ENCODE assay signal across 8 cellular contexts in the genomic region with DNA sequence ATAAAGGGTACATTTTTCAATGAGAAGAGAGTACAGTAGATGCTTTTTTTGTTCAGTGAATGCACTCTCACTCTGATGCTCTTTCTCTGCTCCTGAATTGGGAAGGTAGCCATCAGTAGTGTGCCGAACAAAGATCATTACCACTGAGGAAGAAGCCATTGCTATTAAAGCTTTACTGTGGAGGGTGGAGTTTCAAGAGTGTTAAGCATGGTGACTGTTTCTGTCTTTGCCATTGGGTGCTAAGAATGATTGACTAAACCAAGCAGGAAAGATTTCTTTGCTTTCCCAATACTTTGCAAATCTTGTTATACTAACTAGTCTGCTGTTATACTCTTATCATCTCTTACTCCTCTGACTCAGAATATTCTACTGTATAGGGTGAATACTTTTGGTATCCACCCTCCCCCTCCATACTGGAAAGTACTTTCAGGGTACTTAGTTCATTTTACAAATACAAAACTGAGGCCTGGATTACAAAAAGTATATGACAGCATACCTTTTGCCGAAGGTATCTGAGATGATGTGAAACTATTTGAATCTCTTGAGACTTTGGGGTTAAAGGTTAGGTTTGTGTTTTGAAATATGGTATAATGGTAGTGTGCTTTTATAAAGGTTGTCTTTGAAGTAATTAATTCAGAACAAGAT. TPM values are rescaled to one million over a fixed set of nuclear protein-coding genes. Genes with fewer than 3 reads are reported as not detected.
DNase-seq lines count a peak whose midpoint lies in the region; ATAC-seq, FAIRE-seq and TF ChIP-seq lines count a peak whose summit lies in the region.

No MANE protein-coding gene starts in this region.

- H3K9me2 ChIP-seq in OCI-LY1 (ENCODE audit: low read depth, low read length), result no peaks in the 10 kb centered on the region

- H3K9ac ChIP-seq in OCI-LY1 (ENCODE audit: low read length), result peak overlapping the region; percentile 67

- DNase-seq in AG08396 (ENCODE audit: low spot score) (peak; percentile 27), GM12891 (ENCODE audit: insufficient read length, low spot score) (peak; percentile 21), cardiac fibroblast (ENCODE audit: low read depth in 2 of 2) (peak; percentile 72 to 80), medulla oblongata (ENCODE audit: extremely low spot score) (peak; percentile 16), activated gamma-delta T cell treated with Interleukin-2 at 50 U/mL for 16 hours (no peak)

- H3F3A ChIP-seq in OCI-LY1 (ENCODE audit: insufficient read depth, low read length), result no peaks in the 10 kb centered on the region

- H3K9me3 ChIP-seq in OCI-LY1 (ENCODE audit: low read length), result no peaks in the 10 kb centered on the region

- H4K20me1 ChIP-seq in OCI-LY1 (ENCODE audit: insufficient read depth, low read length), result no peaks in the 10 kb centered on the region

- H3K4me2 ChIP-seq in OCI-LY1 (ENCODE audit: low read length), result peak overlapping the region; percentile 86

- peaks cover 15% of the 10 kb centered on the region; the same call in 1 of the 2 replicates for H3K36me3 ChIP-seq in OCI-LY1 (ENCODE audit: insufficient read depth, low read length)
- peaks cover 2% of the 10 kb centered on the region for H3K36me3 ChIP-seq in urinary bladder (ENCODE audit: insufficient read depth)

- WGBS in urinary bladder, result 35% methylated on average over 2 of the region's 2 CpGs

- H3K79me2 ChIP-seq in OCI-LY1 (ENCODE audit: insufficient read depth, low read length), result peaks cover 63% of the 10 kb centered on the region

- H3K27me3 ChIP-seq in OCI-LY1 (ENCODE audit: insufficient read depth, low read length), result no peaks in the 10 kb centered on the region

- H2AFZ ChIP-seq in OCI-LY1 (ENCODE audit: low read length), result no peak overlapping the region

- no peak for TF ChIP-seq CTCF in OCI-LY1 (IDR thresholded peaks at IDR 0.05; ENCODE audit: low read length)
- no peak for TF ChIP-seq CTCF in cardiac fibroblast (IDR thresholded peaks at IDR 0.05; ENCODE audit: low read depth, low read length)

- H3K4me3 ChIP-seq in OCI-LY1 (ENCODE audit: low read depth, low read length, poor library complexity, severe bottlenecking) (peak overlapping the region; percentile 69), cardiac fibroblast (replicated peaks in 1 of 2; ENCODE audit: low read depth in 2 of 2, low read length in 2 of 2) (peak overlapping the region; percentile 98 to 99), urinary bladder (ENCODE audit: low read depth, low read length) (peak overlapping the region; percentile 51)

- H3K27ac ChIP-seq in OCI-LY1 (ENCODE audit: low read depth, low read length, poor library complexity, severe bottlenecking), result peak overlapping the region; percentile 79
- H3K27ac ChIP-seq in urinary bladder (ENCODE audit: low read depth), result no peak overlapping the region

- FAIRE-seq in GM12891 (lab: Jason Lieb, UNC), result peak; percentile 89

- H3K4me1 ChIP-seq in OCI-LY1 (ENCODE audit: insufficient read depth, low read length, severe bottlenecking), result peaks cover 22% of the 10 kb centered on the region
- H3K4me1 ChIP-seq in urinary bladder (ENCODE audit: insufficient read depth), result no peaks in the 10 kb centered on the region

- no peak for ATAC-seq in HG03442 (IDR thresholded peaks at IDR 0.05; ENCODE audit: unreplicated experiment)

- TF ChIP-seq POLR2A in GM12891 (IDR thresholded peaks at IDR 0.05; ENCODE audit: low read depth, low read length), result peak; percentile 77

TF ChIP-seq in GM12891, 5 proteins besides CTCF, POLR2A, EP300 and RAD21:
- no peak for TF ChIP-seq PAX5 (IDR thresholded peaks at IDR 0.05; ENCODE audit: insufficient read depth, low read length, severe bottlenecking)
- TF ChIP-seq TAF1 (IDR thresholded peaks at IDR 0.05; ENCODE audit: low read depth, low read length), result peak; percentile 35; the same call in 1 of the 2 replicates

RNA-seq across cellular contexts. Expression of gene RAB11A, which starts 1.7 kb away (rescaled TPM):
- 250 TPM for polyA plus RNA-seq in GM12891 (2012; ENCODE audit: low read depth, missing spikeins)
- total RNA-seq in urinary bladder, result 187 TPM
- 213 TPM for polyA plus RNA-seq in urinary bladder
